11 cellular contexts compared by ENCODE assay signal in genomic region chr3:32882603-32883025, GRCh38.
A peak's percentile ranks its signal among the peaks of the same experiment; 100 is the strongest.
DNase-seq lines count a peak whose midpoint lies in the region; ATAC-seq and TF ChIP-seq lines count a peak whose summit lies in the region.
"Had no signal": no experiment of that assay in that cellular context is flagged by ENCODE, and none has a peak within 500 bp of the region (broad histone marks: within the 10 kb centered on the region; RNA-seq: fewer than 3 reads in every experiment).

No MANE protein-coding gene starts in this region.

- no peaks in the 10 kb centered on the region for H3K36me3 ChIP-seq in MM.1S (replicated peaks; ENCODE audit: insufficient read depth, low read length)

- no peak overlapping the region for H3K4me3 ChIP-seq in MM.1S (ENCODE audit: low read length)

- H3K27me3 ChIP-seq in MM.1S (replicated peaks; ENCODE audit: insufficient read depth, low read length), result no peaks in the 10 kb centered on the region

- TF ChIP-seq CTCF in GM10266 (IDR thresholded peaks at IDR 0.05; ENCODE audit: control insufficient read depth, insufficient read depth, low read depth, missing control alignments) (no peak), MM.1S (IDR thresholded peaks at IDR 0.05; ENCODE audit: low read length) (no peak)

- H3K9ac ChIP-seq in MM.1S (ENCODE audit: low read length), result no peak overlapping the region

- H3F3A ChIP-seq in MM.1S (ENCODE audit: insufficient read depth, low read length), result peaks cover 18% of the 10 kb centered on the region

- peaks cover 37% of the 10 kb centered on the region for H3K4me1 ChIP-seq in MM.1S (ENCODE audit: low read length)

- peak; percentile 70 for ATAC-seq in HG02840 (IDR thresholded peaks at IDR 0.05; ENCODE audit: low FRiP score, unreplicated experiment)

- H3K79me2 ChIP-seq in MM.1S (ENCODE audit: low read length), result no peaks in the 10 kb centered on the region

- H3K9me3 ChIP-seq in MM.1S (replicated peaks; ENCODE audit: insufficient read depth, low read length), result no peaks in the 10 kb centered on the region

- H3K9me2 ChIP-seq in MM.1S (replicated peaks; ENCODE audit: insufficient read depth, low read length), result no peaks in the 10 kb centered on the region

- H3K27ac ChIP-seq in MM.1S (ENCODE audit: low read length), result peak overlapping the region; percentile 70; the same call in 1 of the 2 replicates

- H3K4me2 ChIP-seq in MM.1S (ENCODE audit: low read depth, low read length), result no peak overlapping the region; the same call in 1 of the 2 replicates

- H2AFZ ChIP-seq in MM.1S (ENCODE audit: low read length), result no peak overlapping the region

- no peaks in the 10 kb centered on the region for H4K20me1 ChIP-seq in MM.1S (ENCODE audit: insufficient read depth, low read length)

- peak; percentile 34 for DNase-seq in GM10266 (ENCODE audit: extremely low spot score)
- DNase-seq in GM19238 (ENCODE audit: insufficient read length, low spot score), result peak; percentile 19
- DNase-seq in MM.1S, result peak; percentile 91
- DNase-seq in NCI-H345 treated with DMSO at 0.1 percent for 48 hours (lab: John Stamatoyannopoulos, UW; ENCODE audit: unreplicated experiment), result no peak
- DNase-seq in activated effector memory CD4-positive, alpha-beta T cell treated with Interleukin-2 at 50 U/mL for 16 hours, result no peak
- no peak for DNase-seq in NAMALWA (ENCODE audit: low spot score)
- no peak for DNase-seq in NCI-H2081 (lab: John Stamatoyannopoulos, UW)
- DNase-seq: Calu3, hippocampal formation, NCI-H774 had no signal

Comparison
In these comparisons a context has a peak if more than half of its experiments do, and no peak if none do; other contexts are left out.
1. DNase-seq: peak in GM10266 (single experiment), GM19238 (single experiment) and MM.1S (single experiment); none in NCI-H345 treated with DMSO at 0.1 percent for 48 hours (single experiment), activated effector memory CD4-positive, alpha-beta T cell treated with Interleukin-2 at 50 U/mL for 16 hours (single experiment), NAMALWA (single experiment) and NCI-H2081 (0 of 2).